ENCODE assay signal across 9 cellular contexts in genomic region chr3:179929091-179929529, GRCh38.
DNase-seq lines count a peak whose midpoint lies in the region; ATAC-seq and TF ChIP-seq lines count a peak whose summit lies in the region.
"Had no signal": no experiment of that assay in that cellular context is flagged by ENCODE, and none has a peak within 500 bp of the region (broad histone marks: within the 10 kb centered on the region; RNA-seq: fewer than 3 reads in every experiment).

No MANE protein-coding gene starts in this region.

- H3K36me3 ChIP-seq in CD8-positive, alpha-beta memory T cell (ENCODE audit: insufficient read depth, low read length), result no peaks in the 10 kb centered on the region
- no peaks in the 10 kb centered on the region for H3K36me3 ChIP-seq in right atrium auricular region

- no peak overlapping the region for H3K27ac ChIP-seq in CD8-positive, alpha-beta memory T cell (ENCODE audit: low read depth, low read length)
- H3K27ac ChIP-seq in right atrium auricular region, result no peak overlapping the region

- TF ChIP-seq CTCF in right atrium auricular region (IDR thresholded peaks at IDR 0.05) (peak; percentile 48 to 70), lower leg skin (IDR thresholded peaks at IDR 0.05) (no peak)

- peak; percentile 61 for ATAC-seq in GM19328 (IDR thresholded peaks at IDR 0.05; ENCODE audit: unreplicated experiment)

- H3K4me1 Mint-ChIP-seq in CD8-positive, alpha-beta memory T cell, result no peaks in the 10 kb centered on the region
- H3K4me1 Mint-ChIP-seq in activated naive CD4-positive, alpha-beta T cell treated with anti-CD3 and anti-CD28 coated beads, Interleukin-2, amount 10 ng/mL, durations not matched to agents 7 days and 5 days, result no peaks in the 10 kb centered on the region

- CTCF ChIA-PET in CD8-positive, alpha-beta memory T cell (lab: Charles Lee), result interaction anchor here (0.8 to 1.7 kb wide), 3 partner anchors 10 to 667 kb away, joined by 3 read pairs; no protein-coding TSS in a partner anchor
- CTCF ChIA-PET in activated naive CD4-positive, alpha-beta T cell treated with anti-CD3 and anti-CD28 coated beads, Interleukin-2, amount 10 ng/mL, durations not matched to agents 7 days and 5 days (lab: Charles Lee), result interaction anchor here (0.6 to 1.7 kb wide), 17 partner anchors 8 to 853 kb away, joined by 3 to 6 read pairs (median 4); partner anchors contain the start of gene TTC14

- H3K9me3 ChIP-seq in CD8-positive, alpha-beta memory T cell (ENCODE audit: low read length), result no peaks in the 10 kb centered on the region
- H3K9me3 ChIP-seq in right atrium auricular region, result no peaks in the 10 kb centered on the region

- H3K9me3 Mint-ChIP-seq in CD8-positive, alpha-beta memory T cell, result no peaks in the 10 kb centered on the region
- H3K9me3 Mint-ChIP-seq in activated naive CD4-positive, alpha-beta T cell treated with anti-CD3 and anti-CD28 coated beads, Interleukin-2, amount 10 ng/mL, durations not matched to agents 7 days and 5 days, result no peaks in the 10 kb centered on the region
- H3K9me3 Mint-ChIP-seq: T-helper 1 cell treated with Interleukin-12 subunit alpha and Interleukin-12 subunit beta and Interleukin-4 antibody, amounts not matched to agents 30 μg/mL and 1 μg/mL, for 36 hours had no signal

- H3K27me3 ChIP-seq in CD8-positive, alpha-beta memory T cell (ENCODE audit: insufficient read depth, low read length, poor library complexity, severe bottlenecking), result no peaks in the 10 kb centered on the region
- H3K27me3 ChIP-seq in right atrium auricular region, result no peaks in the 10 kb centered on the region

- H3K4me1 ChIP-seq in CD8-positive, alpha-beta memory T cell (ENCODE audit: insufficient read depth, low read length), result no peaks in the 10 kb centered on the region
- H3K4me1 ChIP-seq in right atrium auricular region, result no peaks in the 10 kb centered on the region

- in situ Hi-C loops in KBM-7 (cut with MboI; ENCODE audit: low pct_unique_long_range_greater_than_20kb, low sequenced_read_pairs), result no loop called here

- 15 to 37% methylated on average over 1 of the region's 1 CpG for WGBS in lower leg skin, 2 donors

- DNase-seq in CD8-positive, alpha-beta memory T cell, result peak; percentile 0 to 47 (median 12)
- DNase-seq in KBM-7 (peak; percentile 53), OCI-M1 (lab: John Stamatoyannopoulos, UW) (peak; percentile 56), right atrium auricular region (ENCODE audit: low spot score) (no peak), skeletal muscle cell (ENCODE audit: low read depth) (peak; percentile 22), lower leg skin (ENCODE audit: low spot score in 2 of 2) (no peak)
- peak; percentile 52 for DNase-seq in activated naive CD4-positive, alpha-beta T cell treated with anti-CD3 and anti-CD28 coated beads, Interleukin-2, amount 10 ng/mL, durations not matched to agents 7 days and 5 days

- intact Hi-C loops in lower leg skin (cut with DNase I; ENCODE audit: low total_unique reads), result no loop called here

- H3K4me3 Mint-ChIP-seq in CD8-positive, alpha-beta memory T cell, result no peak overlapping the region
- H3K4me3 Mint-ChIP-seq in activated naive CD4-positive, alpha-beta T cell treated with anti-CD3 and anti-CD28 coated beads, Interleukin-2, amount 10 ng/mL, durations not matched to agents 7 days and 5 days, result no peak overlapping the region
- H3K4me3 Mint-ChIP-seq: T-helper 1 cell treated with Interleukin-12 subunit alpha and Interleukin-12 subunit beta and Interleukin-4 antibody, amounts not matched to agents 30 μg/mL and 1 μg/mL, for 36 hours had no signal

- H3K27me3 Mint-ChIP-seq in CD8-positive, alpha-beta memory T cell, result peaks cover 8 to 12% of the 10 kb centered on the region in 2 donors
- peaks cover 6% of the 10 kb centered on the region for H3K27me3 Mint-ChIP-seq in activated naive CD4-positive, alpha-beta T cell treated with anti-CD3 and anti-CD28 coated beads, Interleukin-2, amount 10 ng/mL, durations not matched to agents 7 days and 5 days

- no peak overlapping the region for H3K4me3 ChIP-seq in CD8-positive, alpha-beta memory T cell (ENCODE audit: low read length)
- H3K4me3 ChIP-seq in right atrium auricular region, result no peak overlapping the region
- H3K4me3 ChIP-seq in skeletal muscle cell (ENCODE audit: low read depth, low read length), result no peak overlapping the region
- H3K4me3 ChIP-seq in lower leg skin (ENCODE audit: low read depth, poor library complexity, severe bottlenecking), result no peak overlapping the region

- POLR2A ChIA-PET in CD8-positive, alpha-beta memory T cell (lab: Charles Lee), result no interaction called here

- H3K36me3 Mint-ChIP-seq in CD8-positive, alpha-beta memory T cell, result no peaks in the 10 kb centered on the region
- H3K36me3 Mint-ChIP-seq in activated naive CD4-positive, alpha-beta T cell treated with anti-CD3 and anti-CD28 coated beads, Interleukin-2, amount 10 ng/mL, durations not matched to agents 7 days and 5 days, result no peaks in the 10 kb centered on the region

- TF ChIP-seq POLR2A in lower leg skin (IDR thresholded peaks at IDR 0.05), result no peak

- H3K27ac Mint-ChIP-seq in CD8-positive, alpha-beta memory T cell, result no peak overlapping the region
- H3K27ac Mint-ChIP-seq in activated naive CD4-positive, alpha-beta T cell treated with anti-CD3 and anti-CD28 coated beads, Interleukin-2, amount 10 ng/mL, durations not matched to agents 7 days and 5 days, result no peak overlapping the region
- H3K27ac Mint-ChIP-seq: T-helper 1 cell treated with Interleukin-12 subunit alpha and Interleukin-12 subunit beta and Interleukin-4 antibody, amounts not matched to agents 30 μg/mL and 1 μg/mL, for 36 hours had no signal

Comparison
In these comparisons a context has a peak if more than half of its experiments do, and no peak if none do; other contexts are left out.
1. DNase-seq: peak in CD8-positive, alpha-beta memory T cell (5 of 5), KBM-7 (single experiment), OCI-M1 (single experiment), activated naive CD4-positive, alpha-beta T cell treated with anti-CD3 and anti-CD28 coated beads, Interleukin-2, amount 10 ng/mL, durations not matched to agents 7 days and 5 days (single experiment) and skeletal muscle cell (single experiment); none in right atrium auricular region (single experiment) and lower leg skin (0 of 2).
2. CTCF ChIP-seq: peak in right atrium auricular region (2 of 2); none in lower leg skin (0 of 3).